In the genomic region with DNA sequence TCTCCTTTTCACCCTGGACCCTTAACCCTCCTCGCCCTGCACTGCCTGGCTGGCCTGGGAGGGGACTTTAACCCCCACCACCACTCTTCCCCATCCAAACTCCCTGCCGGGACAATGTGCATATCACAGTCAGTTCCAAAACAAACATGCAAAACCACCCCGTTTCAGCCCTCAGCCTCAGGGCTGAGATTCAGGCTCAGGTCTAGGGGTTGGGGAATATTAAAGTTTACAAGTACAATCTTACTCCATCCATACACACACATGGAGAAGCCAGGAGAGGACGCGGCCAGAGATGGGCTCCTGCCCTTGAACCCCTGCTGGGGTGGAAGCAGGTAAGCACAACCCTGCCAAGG, we compare ENCODE assay signal across 12 cellular contexts. TPM values are rescaled to one million over a fixed set of nuclear protein-coding genes. Genes with fewer than 3 reads are reported as not detected.
A peak's percentile ranks its signal among the peaks of the same experiment; 100 is the strongest.
DNase-seq lines count a peak whose midpoint lies in the region; ATAC-seq, FAIRE-seq and TF ChIP-seq lines count a peak whose summit lies in the region.
"Had no signal": no experiment of that assay in that cellular context is flagged by ENCODE, and none has a peak within 500 bp of the region (broad histone marks: within the 10 kb centered on the region; RNA-seq: fewer than 3 reads in every experiment).

No MANE protein-coding gene starts in this region.

- H2BK5ac ChIP-seq in neuronal stem cell (ENCODE audit: low read length): no peak overlapping the region

- H3K27ac ChIP-seq in neuronal stem cell (replicated peaks; ENCODE audit: low read length): no peak overlapping the region
- no peak overlapping the region for H3K27ac ChIP-seq in foreskin keratinocyte
- H3K27ac ChIP-seq: A549 had no signal

- peak overlapping the region; percentile 1 for H3K9ac ChIP-seq in neuronal stem cell (ENCODE audit: low read depth, low read length, poor library complexity)

- H3K4me3 ChIP-seq in AG04449 (ENCODE audit: low read depth, low read length) (peak overlapping the region; percentile 47), WI38 (ENCODE audit: low read depth, low read length) (peak overlapping the region; percentile 55), neuronal stem cell (ENCODE audit: low read length in 2 of 2) (peak overlapping the region in 1 of 2 donors; percentile 72)
- H3K4me3 ChIP-seq: A549, GM12878 had no signal

- H3K14ac ChIP-seq in neuronal stem cell (ENCODE audit: low read length): no peak overlapping the region

- no peak for DNase-seq in AG04449 (ENCODE audit: low read depth, low spot score)
- DNase-seq in cardiac septum (ENCODE audit: low spot score): peak; percentile 43
- DNase-seq in neuronal stem cell (ENCODE audit: low spot score): no peak
- no peak for DNase-seq in GM12892 (ENCODE audit: insufficient read length)
- DNase-seq in foreskin keratinocyte: no peak
- DNase-seq in NCI-H526 treated with DMSO at 0.1 percent for 48 hours (lab: John Stamatoyannopoulos, UW): no peak
- no peak for DNase-seq in cortex of kidney (lab: John Stamatoyannopoulos, UW)
- DNase-seq: activated naive CD4-positive, alpha-beta T cell had no signal

- ATAC-seq in foreskin keratinocyte: no peak
- ATAC-seq: GM12878 had no signal

- POLR2A ChIA-PET in AG04449 (lab: Yijun Ruan, JAX): interaction anchor here (1.3 kb wide), 1 partner anchor 16 kb away, joined by 4 read pairs; no protein-coding TSS in a partner anchor

- H2BK15ac ChIP-seq in neuronal stem cell (ENCODE audit: low read length): no peak overlapping the region

- H4K8ac ChIP-seq in neuronal stem cell (ENCODE audit: low read depth, low read length): no peak overlapping the region

- CTCF ChIA-PET in AG04449 (lab: Yijun Ruan, JAX): interaction anchor here (0.9 to 1.2 kb wide), 2 partner anchors 29 to 39 kb away, joined by 4 to 8 read pairs; no protein-coding TSS in a partner anchor

- H3K36me3 ChIP-seq in neuronal stem cell (replicated peaks in 1 of 2; ENCODE audit: control insufficient read depth in 2 of 2, insufficient read depth in 2 of 2, low read length in 2 of 2): no peaks in the 10 kb centered on the region

- no peak for TF ChIP-seq POLR2A in GM12892 (IDR thresholded peaks at IDR 0.05; ENCODE audit: low read depth, low read length)

- peak overlapping the region; percentile 15 for H2AK5ac ChIP-seq in neuronal stem cell (ENCODE audit: low read depth, low read length)

- H2BK12ac ChIP-seq in neuronal stem cell (ENCODE audit: low read length): peak overlapping the region; percentile 80

- intact Hi-C loops in cardiac septum (cut with DNase I): no loop called here

- H3K9me3 ChIP-seq in neuronal stem cell (replicated peaks in 1 of 2; ENCODE audit: control insufficient read depth in 2 of 2, insufficient read depth in 1 of 2, low read depth in 1 of 2, low read length in 2 of 2): no peaks in the 10 kb centered on the region
- H3K9me3 ChIP-seq: A549 had no signal

- TF ChIP-seq CTCF in AG04449 (IDR thresholded peaks at IDR 0.05; ENCODE audit: insufficient read depth, low read length, missing control alignments) (no peak), WI38 (IDR thresholded peaks at IDR 0.05; ENCODE audit: low read depth, low read length) (no peak), foreskin keratinocyte (conservative IDR thresholded peaks at IDR 0.05) (no peak)

- H3K27me3 ChIP-seq in neuronal stem cell (ENCODE audit: control insufficient read depth in 3 of 3, insufficient read depth in 3 of 3, low read depth in 1 of 3, low read length in 3 of 3): peaks cover 0 to 50% (median 7%) of the 10 kb centered on the region in 3 experiments
- H3K27me3 ChIP-seq in foreskin keratinocyte: peaks cover 69% of the 10 kb centered on the region

- H2BK120ac ChIP-seq in neuronal stem cell (ENCODE audit: low read depth, low read length): no peak overlapping the region

- H3K18ac ChIP-seq in neuronal stem cell (ENCODE audit: low read length): peak overlapping the region; percentile 69

- H4K91ac ChIP-seq in neuronal stem cell (ENCODE audit: low read depth, low read length, poor library complexity): no peak overlapping the region

- WGBS in neuronal stem cell (ENCODE audit: extremely low coverage in 2 of 2, insufficient read length in 2 of 2, insufficient replicate concordance in 1 of 2), 2 donors: no CpG with 5 or more reads among the region's 5 CpGs

- peaks cover 0 to 4% of the 10 kb centered on the region in 2 donors for H3K4me1 ChIP-seq in neuronal stem cell (ENCODE audit: control insufficient read depth in 2 of 2, insufficient read depth in 1 of 2, low read depth in 1 of 2, low read length in 2 of 2)
- H3K4me1 ChIP-seq in foreskin keratinocyte: no peaks in the 10 kb centered on the region
- H3K4me1 ChIP-seq: A549 had no signal

- peak overlapping the region; percentile 65 for H3K4me2 ChIP-seq in neuronal stem cell (ENCODE audit: insufficient read depth, low read length, poor library complexity, severe bottlenecking)
- H3K4me2 ChIP-seq: A549 had no signal

- H3K23ac ChIP-seq in neuronal stem cell (ENCODE audit: low read depth, low read length, poor library complexity): no peak overlapping the region

- no peak overlapping the region for H3K4ac ChIP-seq in neuronal stem cell (ENCODE audit: low read length)

- FAIRE-seq in GM12892 (lab: Jason Lieb, UNC): no peak
- FAIRE-seq: A549, frontal cortex, GM12878 had no signal

- no peaks in the 10 kb centered on the region for H3K79me1 ChIP-seq in neuronal stem cell (ENCODE audit: low read depth, low read length)

- peak overlapping the region; percentile 76 for H2AFZ ChIP-seq in neuronal stem cell (ENCODE audit: low read length)

RNA-seq across cellular contexts. Expression of gene KIAA1755, which starts 0.5 kb away (rescaled TPM):
- total RNA-seq in cardiac septum (7.0 TPM), foreskin keratinocyte (0.07 and 0.10 TPM in 2 replicates)
- polyA plus RNA-seq in neuronal stem cell (2013, experiment 1 of 2): 0.33 TPM
- polyA plus RNA-seq in neuronal stem cell (2013, experiment 2 of 2): 0.21 TPM
- polyA plus RNA-seq in GM12892 (2012; ENCODE audit: missing spikeins): not detected
- 0.04 and 0.06 TPM in 2 replicates for polyA plus RNA-seq in foreskin keratinocyte
- total RNA-seq: GM12878 had no signal
- polyA plus RNA-seq: GM12878 had no signal

RNA-seq across cellular contexts. Expression of gene BPI, which starts 44.0 kb away (rescaled TPM):
- 0.40 TPM for total RNA-seq in cardiac septum
- not detected for polyA plus RNA-seq in neuronal stem cell (2013, experiment 1 of 2)
- not detected for polyA plus RNA-seq in neuronal stem cell (2013, experiment 2 of 2)
- not detected for polyA plus RNA-seq in GM12892 (2012; ENCODE audit: missing spikeins)
- not detected in 2 replicates for total RNA-seq in foreskin keratinocyte
- not detected in 2 replicates for polyA plus RNA-seq in foreskin keratinocyte
- total RNA-seq: GM12878 had no signal
- polyA plus RNA-seq: A549, GM12878 had no signal
